ENCODE assay signal across 17 cellular contexts in genomic region chr1:67137307-67137753, GRCh38. TPM values are rescaled to one million over a fixed set of nuclear protein-coding genes. Genes with fewer than 3 reads are reported as not detected.
"Had no signal": no experiment of that assay in that cellular context is flagged by ENCODE, and none has a peak within 500 bp of the region (broad histone marks: within the 10 kb centered on the region; RNA-seq: fewer than 3 reads in every experiment).

No MANE protein-coding gene starts in this region.

- FAIRE-seq: urothelium cell line had no signal

- H3K4me1 ChIP-seq: psoas muscle had no signal

- H3K4me3 Mint-ChIP-seq: activated CD4-positive, alpha-beta T cell treated with anti-CD3 and anti-CD28 coated beads, Interleukin-2, amount 10 ng/mL, durations not matched to agents 24 days and 14 days; dendritic cell treated with granulocyte-macrophage colony-stimulating factor and Interleukin-4, amounts not matched to agents 40 ng/mL and 50 ng/mL, for 4 days; effector memory CD8-positive, alpha-beta T cell; memory B cell; nephron had no signal

- H3K9me3 ChIP-seq: psoas muscle, thoracic aorta had no signal

- H3K27ac ChIP-seq: psoas muscle, thoracic aorta had no signal

- DNase-seq: activated CD4-positive, alpha-beta T cell treated with anti-CD3 and anti-CD28 coated beads, Interleukin-2, amount 10 ng/mL, durations not matched to agents 24 days and 14 days; activated naive CD4-positive, alpha-beta T cell treated with Interleukin-2 at 50 U/mL for 16 hours; caudate nucleus; effector memory CD8-positive, alpha-beta T cell; hippocampal formation; kidney glomerular epithelial cell; psoas muscle; stimulated activated CD4-positive, alpha-beta T cell treated with anti-CD3 and anti-CD28 coated beads, Interleukin-2, amount 100 ng/mL, for 48 hours; stimulated activated naive CD4-positive, alpha-beta T cell treated with Interleukin-2 at 50 U/mL for 16 hours; T-helper 1 cell had no signal

- H3K9me3 Mint-ChIP-seq: activated CD4-positive, alpha-beta T cell treated with anti-CD3 and anti-CD28 coated beads, Interleukin-2, amount 10 ng/mL, durations not matched to agents 24 days and 14 days; dendritic cell treated with granulocyte-macrophage colony-stimulating factor and Interleukin-4, amounts not matched to agents 40 ng/mL and 50 ng/mL, for 4 days; effector memory CD8-positive, alpha-beta T cell; memory B cell; nephron had no signal

- H3K4me3 ChIP-seq: psoas muscle, thoracic aorta had no signal

- ATAC-seq: effector memory CD8-positive, alpha-beta T cell; psoas muscle had no signal

- H3K27ac Mint-ChIP-seq: activated CD4-positive, alpha-beta T cell treated with anti-CD3 and anti-CD28 coated beads, Interleukin-2, amount 10 ng/mL, durations not matched to agents 24 days and 14 days; dendritic cell treated with granulocyte-macrophage colony-stimulating factor and Interleukin-4, amounts not matched to agents 40 ng/mL and 50 ng/mL, for 4 days; effector memory CD8-positive, alpha-beta T cell; memory B cell; nephron had no signal

- H3K36me3 Mint-ChIP-seq: memory B cell had no signal

- H3K36me3 ChIP-seq: thoracic aorta had no signal

RNA-seq across cellular contexts. Expression of gene C1orf141, which starts 2.6 kb away (rescaled TPM):
- total RNA-seq: activated CD4-positive, alpha-beta T cell treated with anti-CD3 and anti-CD28 coated beads, Interleukin-2, amount 10 ng/mL, durations not matched to agents 24 days and 14 days; epithelial cell of proximal tubule; omental fat pad; psoas muscle; thoracic aorta had no signal
- polyA plus RNA-seq: psoas muscle had no signal

RNA-seq across cellular contexts. Expression of gene IL23R, which starts 28.9 kb away (rescaled TPM):
- total RNA-seq: epithelial cell of proximal tubule, psoas muscle, thoracic aorta had no signal
- polyA plus RNA-seq: psoas muscle had no signal
